Comparison of ENCODE assay signal across 11 cellular contexts in genomic region chr3:187186801-187187421, GRCh38. TPM values are rescaled to one million over a fixed set of nuclear protein-coding genes. Genes with fewer than 3 reads are reported as not detected.
DNase-seq lines count a peak whose midpoint lies in the region; ATAC-seq and TF ChIP-seq lines count a peak whose summit lies in the region.
"Had no signal": no experiment of that assay in that cellular context is flagged by ENCODE, and none has a peak within 500 bp of the region (broad histone marks: within the 10 kb centered on the region; RNA-seq: fewer than 3 reads in every experiment).

No MANE protein-coding gene starts in this region.

- DNase-seq in SIG-M5 treated with dmso at 0.1 percent for 504 hours (lab: John Stamatoyannopoulos, UW; ENCODE audit: unreplicated experiment) (peak; percentile 11), SIG-M5 (lab: John Stamatoyannopoulos, UW) (no peak), brain microvascular endothelial cell (peak; percentile 89), kidney glomerular epithelial cell (lab: John Stamatoyannopoulos, UW) (peak; percentile 4), aorta (peak; percentile 77 to 85), COLO829 (ENCODE audit: low spot score) (no peak), NCI-H2171 treated with DMSO at 0.1 percent for 48 hours (lab: John Stamatoyannopoulos, UW) (no peak)
- DNase-seq: activated naive CD8-positive, alpha-beta T cell treated with anti-CD3 and anti-CD28 coated beads, Interleukin-2, amount 10 ng/mL, durations not matched to agents 7 days and 5 days had no signal

- ATAC-seq in aorta (ENCODE audit: low FRiP score): peak; percentile 93
- no peak for ATAC-seq in HG03457 (IDR thresholded peaks at IDR 0.05; ENCODE audit: unreplicated experiment)

- peaks cover 4 to 8% of the 10 kb centered on the region in 2 donors for H3K4me1 ChIP-seq in aorta (ENCODE audit: control insufficient read depth in 1 of 2, insufficient read depth in 2 of 2, low read length in 2 of 2)
- H3K4me1 ChIP-seq: A549 had no signal

- H3K27ac ChIP-seq in brain microvascular endothelial cell: peak overlapping the region; percentile 40
- peak overlapping the region; percentile 78 to 99 for H3K27ac ChIP-seq in aorta (ENCODE audit: low read depth in 1 of 2, low read length in 2 of 2)
- H3K27ac ChIP-seq: A549 had no signal

- no peaks in the 10 kb centered on the region for H3K27me3 ChIP-seq in brain microvascular endothelial cell (replicated peaks)
- no peaks in the 10 kb centered on the region for H3K27me3 ChIP-seq in aorta (ENCODE audit: control insufficient read depth in 1 of 2, insufficient read depth in 2 of 2, low read length in 1 of 2)

- in situ Hi-C loops in brain microvascular endothelial cell (cut with HindIII; ENCODE audit: low pct_ligation_motif_present, low sequenced_read_pairs): no loop called here

- no peak overlapping the region for H3K4me3 ChIP-seq in brain microvascular endothelial cell (ENCODE audit: low read depth, low read length)
- no peak overlapping the region for H3K4me3 ChIP-seq in aorta (ENCODE audit: low read length in 2 of 2)
- H3K4me3 ChIP-seq: A549 had no signal

- H3K9me3 ChIP-seq in aorta (ENCODE audit: control insufficient read depth, low read length): no peaks in the 10 kb centered on the region
- H3K9me3 ChIP-seq: A549 had no signal

- intact Hi-C loops in aorta (cut with DNase I): loop anchor here in 1 of 2 donors (5.0 kb wide), 1 partner anchor 210 kb away; no protein-coding TSS in a partner anchor

- WGBS in aorta, 2 donors: 19 to 21% methylated on average over 5 of the region's 5 CpGs

- no peak for TF ChIP-seq CTCF in brain microvascular endothelial cell (IDR thresholded peaks at IDR 0.05; ENCODE audit: low read depth, low read length, missing control alignments)

- H3K36me3 ChIP-seq in brain microvascular endothelial cell (replicated peaks) (no peaks in the 10 kb centered on the region), aorta (ENCODE audit: control insufficient read depth in 1 of 2, insufficient read depth in 2 of 2, low read length in 1 of 2) (no peaks in the 10 kb centered on the region)

RNA-seq across cellular contexts. Expression of gene RTP1, which starts 10.4 kb away (rescaled TPM):
- total RNA-seq in aorta: under 1 TPM; 0.16 to 0.48 TPM
- not detected for polyA plus RNA-seq in aorta
- total RNA-seq: activated naive CD8-positive, alpha-beta T cell treated with anti-CD3 and anti-CD28 coated beads, Interleukin-2, amount 10 ng/mL, durations not matched to agents 7 days and 5 days; osteocyte had no signal
- polyA plus RNA-seq: A549 had no signal

RNA-seq across cellular contexts. Expression of gene RPL39L, which starts 47.6 kb away (rescaled TPM):
- 10 to 100 TPM in 1 of 2 donors, 1 to 10 TPM in 1; 10.0 to 10.5 TPM for total RNA-seq in aorta
- 10 to 100 TPM; 35.0 to 51.5 TPM for polyA plus RNA-seq in aorta

Comparison
In these comparisons a context has a peak if more than half of its experiments do, and no peak if none do; other contexts are left out.
1. DNase-seq: peak in SIG-M5 treated with dmso at 0.1 percent for 504 hours (single experiment), brain microvascular endothelial cell (single experiment), kidney glomerular epithelial cell (single experiment) and aorta (2 of 2); none in SIG-M5 (single experiment), COLO829 (single experiment) and NCI-H2171 treated with DMSO at 0.1 percent for 48 hours (single experiment).